8 cellular contexts compared by ENCODE assay signal in the genomic region with DNA sequence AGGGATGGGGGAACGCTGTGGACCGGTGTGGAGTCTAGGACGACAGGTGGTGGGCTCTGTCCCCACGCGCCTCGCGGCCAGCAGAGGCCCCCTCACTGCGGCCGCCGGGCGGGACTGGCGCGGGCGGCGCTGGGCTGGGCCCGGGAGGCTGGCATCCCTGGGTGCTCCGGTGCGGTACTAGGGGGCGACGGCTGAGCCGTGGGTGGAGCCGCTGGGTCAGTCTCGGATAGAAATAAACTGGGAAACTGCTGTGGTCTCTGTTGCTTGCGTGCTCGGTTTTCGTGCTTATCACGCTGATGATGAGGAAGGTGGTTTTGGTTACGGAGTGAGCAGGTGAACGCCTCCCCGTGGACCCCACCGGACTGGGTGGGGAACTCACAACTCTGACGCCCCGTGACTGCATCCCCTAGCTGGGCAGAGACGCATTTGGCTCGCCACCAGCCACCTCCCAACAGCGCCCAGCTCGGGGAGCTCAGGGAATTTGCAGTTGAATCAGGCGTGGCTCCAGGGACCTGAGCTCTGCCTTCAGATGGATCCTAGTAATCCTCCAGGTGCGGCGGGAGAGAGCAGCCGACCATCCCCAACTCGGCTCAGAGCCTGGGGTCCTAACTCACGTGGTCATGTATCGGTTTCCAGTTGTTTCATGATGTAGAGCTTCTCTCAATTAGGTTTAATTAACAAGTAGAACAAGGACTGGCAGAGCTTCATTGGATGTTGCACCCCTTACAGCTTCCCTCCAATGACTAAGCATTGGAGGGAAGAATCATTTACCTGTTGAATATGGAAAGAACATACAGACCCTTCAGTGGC. TPM values are rescaled to one million over a fixed set of nuclear protein-coding genes. Genes with fewer than 3 reads are reported as not detected.
DNase-seq lines count a peak whose midpoint lies in the region; ATAC-seq lines count a peak whose summit lies in the region.

No MANE protein-coding gene starts in this region.

- H3K4me3 ChIP-seq in stomach smooth muscle (ENCODE audit: low read length in 2 of 2): peak overlapping the region; percentile 57 to 77

- peaks cover 8% of the 10 kb centered on the region for H3K4me1 ChIP-seq in stomach smooth muscle (ENCODE audit: control insufficient read depth, insufficient read depth, low read length)

- H3K27me3 ChIP-seq in stomach smooth muscle (ENCODE audit: control insufficient read depth in 1 of 2, insufficient read depth in 2 of 2, low read length in 2 of 2): peaks cover 13 to 17% of the 10 kb centered on the region in 2 donors

- H3K9me3 ChIP-seq in stomach smooth muscle (ENCODE audit: control insufficient read depth in 2 of 2, low read length in 2 of 2): no peaks in the 10 kb centered on the region

- peak overlapping the region in 1 of 2 donors; percentile 47 for H3K9ac ChIP-seq in stomach smooth muscle (ENCODE audit: low read length in 2 of 2)

- no peak overlapping the region for H3K27ac ChIP-seq in stomach smooth muscle (ENCODE audit: low read length)

- peak; percentile 18 to 39 for ATAC-seq in activated CD4-positive, CD25-positive, alpha-beta regulatory T cell treated with anti-CD3 and anti-CD28 coated beads, Interleukin-2, amount 50 U/mL, for 24 hours
- no peak for ATAC-seq in HG03571 (IDR thresholded peaks at IDR 0.05; ENCODE audit: unreplicated experiment)

- no peak for DNase-seq in activated CD4-positive, CD25-positive, alpha-beta regulatory T cell (lab: John Stamatoyannopoulos, UW)
- DNase-seq in NCI-H526 (lab: John Stamatoyannopoulos, UW): peak; percentile 98 to 99
- DNase-seq in cerebellum (ENCODE audit: low spot score): peak; percentile 5
- DNase-seq in left kidney (ENCODE audit: low read depth, low spot score): peak; percentile 68
- DNase-seq in NCI-H187 treated with DMSO at 0.1 percent for 48 hours (lab: John Stamatoyannopoulos, UW): no peak

- H3K36me3 ChIP-seq in stomach smooth muscle (ENCODE audit: control insufficient read depth in 2 of 2, insufficient read depth in 2 of 2, low read length in 2 of 2): no peaks in the 10 kb centered on the region

RNA-seq across cellular contexts. Expression of a gene that starts 32.1 kb away (rescaled TPM):
- 24.4 TPM for total RNA-seq in cerebellum

RNA-seq across cellular contexts. Expression of a gene that starts 38.4 kb away (rescaled TPM):
- total RNA-seq in cerebellum: not detected

Comparison
In these comparisons a context has a peak if more than half of its experiments do, and no peak if none do; other contexts are left out.
1. DNase-seq: peak in NCI-H526 (2 of 2), cerebellum (single experiment) and left kidney (single experiment); none in activated CD4-positive, CD25-positive, alpha-beta regulatory T cell (0 of 4) and NCI-H187 treated with DMSO at 0.1 percent for 48 hours (single experiment).